ENCODE assay signal across 8 cellular contexts in genomic region chr2:140586379-140586778, GRCh38.
DNase-seq lines count a peak whose midpoint lies in the region; ATAC-seq and TF ChIP-seq lines count a peak whose summit lies in the region.

No MANE protein-coding gene starts in this region.

- H3K4me3 ChIP-seq in lower leg skin (ENCODE audit: low read depth, poor library complexity, severe bottlenecking) (no peak overlapping the region), vagina (no peak overlapping the region)

- H3K36me3 ChIP-seq in vagina = no peaks in the 10 kb centered on the region

- intact Hi-C loops in lower leg skin (cut with DNase I; ENCODE audit: low total_unique reads) (no loop called here), vagina (cut with DNase I) (no loop called here)

- no peak overlapping the region for H3K27ac Mint-ChIP-seq in stimulated activated memory B cell treated with anti-CD40 and anti-IgM and Interleukin-4, amounts not matched to agents 10 μg/mL and 1 μg/mL and 100 μg/mL, for 72 hours

- no peaks in the 10 kb centered on the region for H3K27me3 Mint-ChIP-seq in stimulated activated memory B cell treated with anti-CD40 and anti-IgM and Interleukin-4, amounts not matched to agents 10 μg/mL and 1 μg/mL and 100 μg/mL, for 72 hours

- no peaks in the 10 kb centered on the region for H3K4me1 ChIP-seq in vagina

- in situ Hi-C loops in GM13977 (cut with MboI; ENCODE audit: low pct_unique_long_range_greater_than_20kb, low sequenced_read_pairs, unreplicated experiment) = no loop called here

- H3K9me3 Mint-ChIP-seq in stimulated activated memory B cell treated with anti-CD40 and anti-IgM and Interleukin-4, amounts not matched to agents 10 μg/mL and 1 μg/mL and 100 μg/mL, for 72 hours = no peaks in the 10 kb centered on the region

- 82 to 85% methylated on average over 2 of the region's 2 CpGs for WGBS in lower leg skin, 2 donors

- no peaks in the 10 kb centered on the region for H3K36me3 Mint-ChIP-seq in stimulated activated memory B cell treated with anti-CD40 and anti-IgM and Interleukin-4, amounts not matched to agents 10 μg/mL and 1 μg/mL and 100 μg/mL, for 72 hours

- no peak overlapping the region for H3K4me3 Mint-ChIP-seq in stimulated activated memory B cell treated with anti-CD40 and anti-IgM and Interleukin-4, amounts not matched to agents 10 μg/mL and 1 μg/mL and 100 μg/mL, for 72 hours

- H3K4me1 Mint-ChIP-seq in stimulated activated memory B cell treated with anti-CD40 and anti-IgM and Interleukin-4, amounts not matched to agents 10 μg/mL and 1 μg/mL and 100 μg/mL, for 72 hours = no peaks in the 10 kb centered on the region

- H3K27ac ChIP-seq in vagina = no peak overlapping the region

- TF ChIP-seq POLR2A in lower leg skin (IDR thresholded peaks at IDR 0.05) = no peak
- TF ChIP-seq POLR2A in vagina (IDR thresholded peaks at IDR 0.05) = no peak

- peak; percentile 22 for DNase-seq in GM13977 (ENCODE audit: low spot score)
- DNase-seq in HCEC 1CT = peak; percentile 34
- DNase-seq in LHCN-M2 (ENCODE audit: low read depth) = peak; percentile 19
- DNase-seq in cerebellar cortex (ENCODE audit: low spot score) = peak; percentile 13
- no peak for DNase-seq in lower leg skin (ENCODE audit: low spot score in 2 of 2)
- no peak for DNase-seq in NCI-H774 (lab: John Stamatoyannopoulos, UW)
- DNase-seq in vagina (ENCODE audit: extremely low spot score in 2 of 2) = no peak

- peak; percentile 51 for ATAC-seq in stimulated activated memory B cell treated with anti-CD40 and anti-IgM and Interleukin-4, amounts not matched to agents 10 μg/mL and 1 μg/mL and 100 μg/mL, for 72 hours

- TF ChIP-seq CTCF in GM13977 (IDR thresholded peaks at IDR 0.05; ENCODE audit: extremely low read depth, insufficient read depth, missing control alignments) (peak; percentile 67), lower leg skin (IDR thresholded peaks at IDR 0.05) (no peak), vagina (IDR thresholded peaks at IDR 0.05) (no peak)

- H3K9me3 ChIP-seq in vagina = no peaks in the 10 kb centered on the region

- H3K27me3 ChIP-seq in vagina = no peaks in the 10 kb centered on the region

Comparison
In these comparisons a context has a peak if more than half of its experiments do, and no peak if none do; other contexts are left out.
1. DNase-seq: peak in GM13977 (single experiment), HCEC 1CT (single experiment), LHCN-M2 (single experiment) and cerebellar cortex (single experiment); none in lower leg skin (0 of 2), NCI-H774 (single experiment) and vagina (0 of 2).